ENCODE assay signal across 1 cellular context in the genomic region with DNA sequence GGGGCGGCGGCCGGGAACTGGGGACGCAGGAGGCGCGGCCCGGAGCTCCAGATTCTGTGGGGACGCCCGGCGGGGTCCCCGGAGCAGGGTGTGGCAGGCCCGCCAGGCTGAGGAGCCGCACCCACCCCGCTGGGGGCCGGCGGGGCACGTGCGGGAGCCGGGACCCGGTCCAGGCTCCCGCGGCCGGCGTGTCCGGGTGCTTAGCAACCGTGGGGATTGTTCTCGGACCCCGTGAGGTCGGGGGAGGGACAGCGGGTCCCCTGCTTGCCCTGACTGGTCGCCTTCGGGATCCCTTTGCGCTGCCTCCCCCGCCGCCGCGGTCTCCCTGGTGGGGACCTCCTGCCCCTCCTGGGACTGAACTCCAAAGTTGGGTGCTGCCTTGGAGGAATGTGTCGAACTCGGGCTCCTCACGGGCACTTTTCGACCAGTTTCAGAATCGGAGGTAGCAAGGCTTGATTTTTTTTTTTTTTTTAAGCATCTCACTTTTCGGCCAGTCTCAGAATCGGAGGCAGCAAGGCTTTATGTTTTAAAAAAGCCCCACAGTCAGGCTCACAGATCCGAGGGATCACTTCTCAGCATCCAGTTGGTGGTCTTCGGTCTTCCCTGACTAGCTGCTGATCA.
A peak's percentile ranks its signal among the peaks of the same experiment; 100 is the strongest.
TF ChIP-seq lines count a peak whose summit lies in the region.

No MANE protein-coding gene starts in this region.

TF ChIP-seq in K562, 482 proteins besides CTCF, POLR2A, EP300 and RAD21 (continued from another document and continues in another):
- TF ChIP-seq KLF1 (tag; IDR thresholded peaks at IDR 0.05): peak; percentile 77
- no peak for TF ChIP-seq NCOR1 (IDR thresholded peaks at IDR 0.05)
- 0 out of 2 replicates have a peak, but pooled peaks have one; percentile 0 for TF ChIP-seq POLR2G (IDR thresholded peaks at IDR 0.05; ENCODE audit: low read depth, low read length)
- 0 out of 2 replicates have a peak, but pooled peaks have one; percentile 42 for TF ChIP-seq ZNF263 (CRISPR knock-in tag; IDR thresholded peaks at IDR 0.05; ENCODE audit: borderline replicate concordance)
- TF ChIP-seq, protein P1, sequence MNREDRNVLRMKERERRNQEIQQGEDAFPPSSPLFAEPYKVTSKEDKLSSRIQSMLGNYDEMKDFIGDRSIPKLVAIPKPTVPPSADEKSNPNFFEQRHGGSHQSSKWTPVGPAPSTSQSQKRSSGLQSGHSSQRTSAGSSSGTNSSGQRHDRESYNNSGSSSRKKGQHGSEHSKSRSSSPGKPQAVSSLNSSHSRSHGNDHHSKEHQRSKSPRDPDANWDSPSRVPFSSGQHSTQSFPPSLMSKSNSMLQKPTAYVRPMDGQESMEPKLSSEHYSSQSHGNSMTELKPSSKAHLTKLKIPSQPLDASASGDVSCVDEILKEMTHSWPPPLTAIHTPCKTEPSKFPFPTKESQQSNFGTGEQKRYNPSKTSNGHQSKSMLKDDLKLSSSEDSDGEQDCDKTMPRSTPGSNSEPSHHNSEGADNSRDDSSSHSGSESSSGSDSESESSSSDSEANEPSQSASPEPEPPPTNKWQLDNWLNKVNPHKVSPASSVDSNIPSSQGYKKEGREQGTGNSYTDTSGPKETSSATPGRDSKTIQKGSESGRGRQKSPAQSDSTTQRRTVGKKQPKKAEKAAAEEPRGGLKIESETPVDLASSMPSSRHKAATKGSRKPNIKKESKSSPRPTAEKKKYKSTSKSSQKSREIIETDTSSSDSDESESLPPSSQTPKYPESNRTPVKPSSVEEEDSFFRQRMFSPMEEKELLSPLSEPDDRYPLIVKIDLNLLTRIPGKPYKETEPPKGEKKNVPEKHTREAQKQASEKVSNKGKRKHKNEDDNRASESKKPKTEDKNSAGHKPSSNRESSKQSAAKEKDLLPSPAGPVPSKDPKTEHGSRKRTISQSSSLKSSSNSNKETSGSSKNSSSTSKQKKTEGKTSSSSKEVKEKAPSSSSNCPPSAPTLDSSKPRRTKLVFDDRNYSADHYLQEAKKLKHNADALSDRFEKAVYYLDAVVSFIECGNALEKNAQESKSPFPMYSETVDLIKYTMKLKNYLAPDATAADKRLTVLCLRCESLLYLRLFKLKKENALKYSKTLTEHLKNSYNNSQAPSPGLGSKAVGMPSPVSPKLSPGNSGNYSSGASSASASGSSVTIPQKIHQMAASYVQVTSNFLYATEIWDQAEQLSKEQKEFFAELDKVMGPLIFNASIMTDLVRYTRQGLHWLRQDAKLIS (CRISPR knock-in tag; IDR thresholded peaks at IDR 0.05): 0 out of 2 replicates have a peak, but pooled peaks have one; percentile 44
- TF ChIP-seq TRIM28 (IDR thresholded peaks at IDR 0.05): 0 out of 2 replicates have a peak, but pooled peaks have one; percentile 21
- TF ChIP-seq HNRNPK (IDR thresholded peaks at IDR 0.05; ENCODE audit: low read depth, low read length, poor library complexity, severe bottlenecking): peak; percentile 7
- TF ChIP-seq, protein P2, sequence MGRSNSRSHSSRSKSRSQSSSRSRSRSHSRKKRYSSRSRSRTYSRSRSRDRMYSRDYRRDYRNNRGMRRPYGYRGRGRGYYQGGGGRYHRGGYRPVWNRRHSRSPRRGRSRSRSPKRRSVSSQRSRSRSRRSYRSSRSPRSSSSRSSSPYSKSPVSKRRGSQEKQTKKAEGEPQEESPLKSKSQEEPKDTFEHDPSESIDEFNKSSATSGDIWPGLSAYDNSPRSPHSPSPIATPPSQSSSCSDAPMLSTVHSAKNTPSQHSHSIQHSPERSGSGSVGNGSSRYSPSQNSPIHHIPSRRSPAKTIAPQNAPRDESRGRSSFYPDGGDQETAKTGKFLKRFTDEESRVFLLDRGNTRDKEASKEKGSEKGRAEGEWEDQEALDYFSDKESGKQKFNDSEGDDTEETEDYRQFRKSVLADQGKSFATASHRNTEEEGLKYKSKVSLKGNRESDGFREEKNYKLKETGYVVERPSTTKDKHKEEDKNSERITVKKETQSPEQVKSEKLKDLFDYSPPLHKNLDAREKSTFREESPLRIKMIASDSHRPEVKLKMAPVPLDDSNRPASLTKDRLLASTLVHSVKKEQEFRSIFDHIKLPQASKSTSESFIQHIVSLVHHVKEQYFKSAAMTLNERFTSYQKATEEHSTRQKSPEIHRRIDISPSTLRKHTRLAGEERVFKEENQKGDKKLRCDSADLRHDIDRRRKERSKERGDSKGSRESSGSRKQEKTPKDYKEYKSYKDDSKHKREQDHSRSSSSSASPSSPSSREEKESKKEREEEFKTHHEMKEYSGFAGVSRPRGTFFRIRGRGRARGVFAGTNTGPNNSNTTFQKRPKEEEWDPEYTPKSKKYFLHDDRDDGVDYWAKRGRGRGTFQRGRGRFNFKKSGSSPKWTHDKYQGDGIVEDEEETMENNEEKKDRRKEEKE (IDR thresholded peaks at IDR 0.05; ENCODE audit: borderline replicate concordance in 1 of 2, control insufficient read depth in 1 of 2, low read depth in 2 of 2, low read length in 1 of 2): no peak
- TF ChIP-seq ZBTB7A (IDR thresholded peaks at IDR 0.05; ENCODE audit: borderline replicate concordance, control insufficient read depth, low read depth, low read length): peak; percentile 68; the same call in 1 of the 2 replicates
- TF ChIP-seq TEAD1 (CRISPR knock-in tag; IDR thresholded peaks at IDR 0.05): 0 out of 4 replicates have a peak, but pooled peaks of 1 of the 2 experiments have one; percentile 20
- TF ChIP-seq CCNT2 (IDR thresholded peaks at IDR 0.05; ENCODE audit: borderline replicate concordance, extremely low read depth, insufficient read length, low read depth, low read length): peak; percentile 16
- no peak for TF ChIP-seq JUND (IDR thresholded peaks at IDR 0.05; ENCODE audit: borderline replicate concordance, low read depth, low read length)
- no peak for TF ChIP-seq JUND (tag; IDR thresholded peaks at IDR 0.05; ENCODE audit: borderline replicate concordance, low read depth, low read length)
- TF ChIP-seq POLR2B (IDR thresholded peaks at IDR 0.05; ENCODE audit: low read depth, partially characterized antibody): no peak
- TF ChIP-seq, protein P3, sequence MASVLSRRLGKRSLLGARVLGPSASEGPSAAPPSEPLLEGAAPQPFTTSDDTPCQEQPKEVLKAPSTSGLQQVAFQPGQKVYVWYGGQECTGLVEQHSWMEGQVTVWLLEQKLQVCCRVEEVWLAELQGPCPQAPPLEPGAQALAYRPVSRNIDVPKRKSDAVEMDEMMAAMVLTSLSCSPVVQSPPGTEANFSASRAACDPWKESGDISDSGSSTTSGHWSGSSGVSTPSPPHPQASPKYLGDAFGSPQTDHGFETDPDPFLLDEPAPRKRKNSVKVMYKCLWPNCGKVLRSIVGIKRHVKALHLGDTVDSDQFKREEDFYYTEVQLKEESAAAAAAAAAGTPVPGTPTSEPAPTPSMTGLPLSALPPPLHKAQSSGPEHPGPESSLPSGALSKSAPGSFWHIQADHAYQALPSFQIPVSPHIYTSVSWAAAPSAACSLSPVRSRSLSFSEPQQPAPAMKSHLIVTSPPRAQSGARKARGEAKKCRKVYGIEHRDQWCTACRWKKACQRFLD (CRISPR knock-in tag; IDR thresholded peaks at IDR 0.05): peak; percentile 49; the same call in 1 of the 2 replicates
- TF ChIP-seq, protein P4, sequence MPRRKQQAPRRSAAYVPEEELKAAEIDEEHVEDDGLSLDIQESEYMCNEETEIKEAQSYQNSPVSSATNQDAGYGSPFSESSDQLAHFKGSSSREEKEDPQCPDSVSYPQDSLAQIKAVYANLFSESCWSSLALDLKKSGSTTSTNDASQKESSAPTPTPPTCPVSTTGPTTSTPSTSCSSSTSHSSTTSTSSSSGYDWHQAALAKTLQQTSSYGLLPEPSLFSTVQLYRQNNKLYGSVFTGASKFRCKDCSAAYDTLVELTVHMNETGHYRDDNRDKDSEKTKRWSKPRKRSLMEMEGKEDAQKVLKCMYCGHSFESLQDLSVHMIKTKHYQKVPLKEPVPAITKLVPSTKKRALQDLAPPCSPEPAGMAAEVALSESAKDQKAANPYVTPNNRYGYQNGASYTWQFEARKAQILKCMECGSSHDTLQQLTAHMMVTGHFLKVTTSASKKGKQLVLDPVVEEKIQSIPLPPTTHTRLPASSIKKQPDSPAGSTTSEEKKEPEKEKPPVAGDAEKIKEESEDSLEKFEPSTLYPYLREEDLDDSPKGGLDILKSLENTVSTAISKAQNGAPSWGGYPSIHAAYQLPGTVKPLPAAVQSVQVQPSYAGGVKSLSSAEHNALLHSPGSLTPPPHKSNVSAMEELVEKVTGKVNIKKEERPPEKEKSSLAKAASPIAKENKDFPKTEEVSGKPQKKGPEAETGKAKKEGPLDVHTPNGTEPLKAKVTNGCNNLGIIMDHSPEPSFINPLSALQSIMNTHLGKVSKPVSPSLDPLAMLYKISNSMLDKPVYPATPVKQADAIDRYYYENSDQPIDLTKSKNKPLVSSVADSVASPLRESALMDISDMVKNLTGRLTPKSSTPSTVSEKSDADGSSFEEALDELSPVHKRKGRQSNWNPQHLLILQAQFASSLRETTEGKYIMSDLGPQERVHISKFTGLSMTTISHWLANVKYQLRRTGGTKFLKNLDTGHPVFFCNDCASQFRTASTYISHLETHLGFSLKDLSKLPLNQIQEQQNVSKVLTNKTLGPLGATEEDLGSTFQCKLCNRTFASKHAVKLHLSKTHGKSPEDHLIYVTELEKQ (CRISPR knock-in tag; IDR thresholded peaks at IDR 0.05): no peak
- 0 out of 2 replicates have a peak, but pooled peaks have one; percentile 24 for TF ChIP-seq CEBPG (CRISPR knock-in tag; IDR thresholded peaks at IDR 0.05)
- TF ChIP-seq CEBPG (tag; conservative IDR thresholded peaks at IDR 0.05 in 1 of 2, IDR thresholded peaks at IDR 0.05 in 1 of 2): no peak
- peak; percentile 5 for TF ChIP-seq U2AF1 (optimal IDR thresholded peaks at IDR 0.05; ENCODE audit: low read depth, low read length)
- TF ChIP-seq KAT7 (CRISPR knock-in tag; IDR thresholded peaks at IDR 0.05; ENCODE audit: borderline replicate concordance): 0 out of 2 replicates have a peak, but pooled peaks have one; percentile 19
- peak; percentile 48 for TF ChIP-seq EGR1 (conservative IDR thresholded peaks at IDR 0.05)
- peak; percentile 16 for TF ChIP-seq ETS2 (tag; IDR thresholded peaks at IDR 0.05; ENCODE audit: borderline replicate concordance, poor library complexity, severe bottlenecking)
- TF ChIP-seq SMAD4 (CRISPR knock-in tag; conservative IDR thresholded peaks at IDR 0.05): 0 out of 2 replicates have a peak, but pooled peaks have one; percentile 8
- TF ChIP-seq, protein P5, sequence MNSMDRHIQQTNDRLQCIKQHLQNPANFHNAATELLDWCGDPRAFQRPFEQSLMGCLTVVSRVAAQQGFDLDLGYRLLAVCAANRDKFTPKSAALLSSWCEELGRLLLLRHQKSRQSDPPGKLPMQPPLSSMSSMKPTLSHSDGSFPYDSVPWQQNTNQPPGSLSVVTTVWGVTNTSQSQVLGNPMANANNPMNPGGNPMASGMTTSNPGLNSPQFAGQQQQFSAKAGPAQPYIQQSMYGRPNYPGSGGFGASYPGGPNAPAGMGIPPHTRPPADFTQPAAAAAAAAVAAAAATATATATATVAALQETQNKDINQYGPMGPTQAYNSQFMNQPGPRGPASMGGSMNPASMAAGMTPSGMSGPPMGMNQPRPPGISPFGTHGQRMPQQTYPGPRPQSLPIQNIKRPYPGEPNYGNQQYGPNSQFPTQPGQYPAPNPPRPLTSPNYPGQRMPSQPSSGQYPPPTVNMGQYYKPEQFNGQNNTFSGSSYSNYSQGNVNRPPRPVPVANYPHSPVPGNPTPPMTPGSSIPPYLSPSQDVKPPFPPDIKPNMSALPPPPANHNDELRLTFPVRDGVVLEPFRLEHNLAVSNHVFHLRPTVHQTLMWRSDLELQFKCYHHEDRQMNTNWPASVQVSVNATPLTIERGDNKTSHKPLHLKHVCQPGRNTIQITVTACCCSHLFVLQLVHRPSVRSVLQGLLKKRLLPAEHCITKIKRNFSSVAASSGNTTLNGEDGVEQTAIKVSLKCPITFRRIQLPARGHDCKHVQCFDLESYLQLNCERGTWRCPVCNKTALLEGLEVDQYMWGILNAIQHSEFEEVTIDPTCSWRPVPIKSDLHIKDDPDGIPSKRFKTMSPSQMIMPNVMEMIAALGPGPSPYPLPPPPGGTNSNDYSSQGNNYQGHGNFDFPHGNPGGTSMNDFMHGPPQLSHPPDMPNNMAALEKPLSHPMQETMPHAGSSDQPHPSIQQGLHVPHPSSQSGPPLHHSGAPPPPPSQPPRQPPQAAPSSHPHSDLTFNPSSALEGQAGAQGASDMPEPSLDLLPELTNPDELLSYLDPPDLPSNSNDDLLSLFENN (IDR thresholded peaks at IDR 0.05; ENCODE audit: low read depth in 2 of 2, low read length in 2 of 2): no peak
- TF ChIP-seq BHLHE40 (IDR thresholded peaks at IDR 0.05; ENCODE audit: low read length): peak; percentile 80
